ENCODE assay signal across 35 cellular contexts in genomic region chr3:44343421-44343820, GRCh38.
"Had no signal": no experiment of that assay in that cellular context is flagged by ENCODE, and none has a peak within 500 bp of the region (broad histone marks: within the 10 kb centered on the region; RNA-seq: fewer than 3 reads in every experiment).

No MANE protein-coding gene starts in this region.

- H3K9me3 Mint-ChIP-seq: activated B cell treated with CpG ODN at 0.5 μM for 24 hours; activated CD4-positive, alpha-beta memory T cell treated with anti-CD3 and anti-CD28 coated beads, Interleukin-2, amount 10 ng/mL, durations not matched to agents 7 days and 5 days; activated CD4-positive, alpha-beta T cell treated with anti-CD3 and anti-CD28 coated beads, Interleukin-2, amount 10 ng/mL, durations not matched to agents 24 days and 14 days; activated naive CD4-positive, alpha-beta T cell treated with anti-CD3 and anti-CD28 coated beads, Interleukin-2, amount 10 ng/mL, durations not matched to agents 7 days and 5 days; activated naive CD4-positive, alpha-beta T cell treated with anti-CD3 and anti-CD28 coated beads, Interleukin-2, amount 50 U/mL, for 24 hours; activated T-cell treated with anti-CD3 and anti-CD28 coated beads, Interleukin-2, amount 50 U/mL, for 24 hours; activated T-helper 2 cell treated with anti-CD3 and anti-CD28 coated beads, Interferon-gamma antibody, Interleukin-2, Interleukin-4, amounts not matched to agents 10 μg/mL and 5 μg/mL and 100 μg/mL, durations not matched to agents 14 hours and 24 hours and 36 hours; brain; central memory CD8-positive, alpha-beta T cell; T-helper 1 cell treated with Interleukin-12 subunit alpha and Interleukin-12 subunit beta and Interleukin-4 antibody, amounts not matched to agents 30 μg/mL and 1 μg/mL, for 36 hours; T-helper 2 cell treated with Interferon-gamma antibody and Interleukin-4, amounts not matched to agents 5 μg/mL and 100 μg/mL, for 36 hours had no signal

- ATAC-seq: activated CD8-positive, alpha-beta memory T cell treated with anti-CD3 and anti-CD28 coated beads, Interleukin-2, amount 10 ng/mL, durations not matched to agents 7 days and 5 days; activated CD8-positive, alpha-beta T cell treated with anti-CD3 and anti-CD28 coated beads, Interleukin-2, amount 10 ng/mL, durations not matched to agents 7 days and 5 days had no signal

- H3K27ac ChIP-seq: cardiac muscle cell, VCaP had no signal

- H3K4me3 Mint-ChIP-seq: activated B cell treated with CpG ODN at 0.5 μM for 24 hours; activated CD4-positive, alpha-beta memory T cell treated with anti-CD3 and anti-CD28 coated beads, Interleukin-2, amount 10 ng/mL, durations not matched to agents 7 days and 5 days; activated CD4-positive, alpha-beta T cell treated with anti-CD3 and anti-CD28 coated beads, Interleukin-2, amount 10 ng/mL, durations not matched to agents 24 days and 14 days; activated CD8-positive, alpha-beta memory T cell treated with anti-CD3 and anti-CD28 coated beads, Interleukin-2, amount 10 ng/mL, durations not matched to agents 7 days and 5 days; activated CD8-positive, alpha-beta T cell treated with anti-CD3 and anti-CD28 coated beads, Interleukin-2, amount 10 ng/mL, durations not matched to agents 7 days and 5 days; activated naive CD4-positive, alpha-beta T cell treated with anti-CD3 and anti-CD28 coated beads, Interleukin-2, amount 10 ng/mL, durations not matched to agents 7 days and 5 days; activated naive CD4-positive, alpha-beta T cell treated with anti-CD3 and anti-CD28 coated beads, Interleukin-2, amount 50 U/mL, for 24 hours; activated naive CD8-positive, alpha-beta T cell; activated T-cell treated with anti-CD3 and anti-CD28 coated beads, Interleukin-2, amount 50 U/mL, for 24 hours; brain; central memory CD8-positive, alpha-beta T cell; T-helper 1 cell treated with Interleukin-12 subunit alpha and Interleukin-12 subunit beta and Interleukin-4 antibody, amounts not matched to agents 30 μg/mL and 1 μg/mL, for 36 hours; T-helper 2 cell treated with Interferon-gamma antibody and Interleukin-4, amounts not matched to agents 5 μg/mL and 100 μg/mL, for 36 hours had no signal

- H3K36me3 Mint-ChIP-seq: activated naive CD4-positive, alpha-beta T cell treated with anti-CD3 and anti-CD28 coated beads, Interleukin-2, amount 50 U/mL, for 24 hours; activated naive CD8-positive, alpha-beta T cell had no signal

- H3K27me3 ChIP-seq: ascending aorta, cardiac muscle cell had no signal

- H3K36me3 ChIP-seq: ascending aorta, cardiac muscle cell had no signal

- H3K27ac Mint-ChIP-seq: activated B cell treated with CpG ODN at 0.5 μM for 24 hours; activated CD4-positive, alpha-beta memory T cell treated with anti-CD3 and anti-CD28 coated beads, Interleukin-2, amount 10 ng/mL, durations not matched to agents 7 days and 5 days; activated CD4-positive, alpha-beta T cell treated with anti-CD3 and anti-CD28 coated beads, Interleukin-2, amount 10 ng/mL, durations not matched to agents 24 days and 14 days; activated CD8-positive, alpha-beta memory T cell treated with anti-CD3 and anti-CD28 coated beads, Interleukin-2, amount 10 ng/mL, durations not matched to agents 7 days and 5 days; activated CD8-positive, alpha-beta T cell treated with anti-CD3 and anti-CD28 coated beads, Interleukin-2, amount 10 ng/mL, durations not matched to agents 7 days and 5 days; activated naive CD4-positive, alpha-beta T cell treated with anti-CD3 and anti-CD28 coated beads, Interleukin-2, amount 10 ng/mL, durations not matched to agents 7 days and 5 days; activated naive CD4-positive, alpha-beta T cell treated with anti-CD3 and anti-CD28 coated beads, Interleukin-2, amount 50 U/mL, for 24 hours; activated naive CD8-positive, alpha-beta T cell; activated T-cell treated with anti-CD3 and anti-CD28 coated beads, Interleukin-2, amount 50 U/mL, for 24 hours; activated T-helper 2 cell treated with anti-CD3 and anti-CD28 coated beads, Interferon-gamma antibody, Interleukin-2, Interleukin-4, amounts not matched to agents 10 μg/mL and 5 μg/mL and 100 μg/mL, durations not matched to agents 14 hours and 24 hours and 36 hours; brain; T-helper 1 cell treated with Interleukin-12 subunit alpha and Interleukin-12 subunit beta and Interleukin-4 antibody, amounts not matched to agents 30 μg/mL and 1 μg/mL, for 36 hours; T-helper 2 cell treated with Interferon-gamma antibody and Interleukin-4, amounts not matched to agents 5 μg/mL and 100 μg/mL, for 36 hours had no signal

- DNase-seq: activated B cell treated with CpG ODN at 0.5 μM for 24 hours; activated CD4-positive, alpha-beta memory T cell treated with anti-CD3 and anti-CD28 coated beads, Interleukin-2, amount 10 ng/mL, durations not matched to agents 7 days and 5 days; activated CD4-positive, alpha-beta T cell treated with anti-CD3 and anti-CD28 coated beads for 4 hours; activated CD4-positive, alpha-beta T cell treated with anti-CD3 and anti-CD28 coated beads, Interleukin-2, amount 10 ng/mL, durations not matched to agents 24 days and 14 days; activated CD4-positive, alpha-beta T cell treated with anti-CD3 and anti-CD28 coated beads, Interleukin-2, amount 50 U/mL, for 48 hours; activated CD4-positive, CD25-positive, alpha-beta regulatory T cell treated with anti-CD3 and anti-CD28 coated beads, Interleukin-2, amount 50 U/mL, for 72 hours; activated CD8-positive, alpha-beta memory T cell treated with anti-CD3 and anti-CD28 coated beads for 24 hours; activated CD8-positive, alpha-beta memory T cell treated with anti-CD3 and anti-CD28 coated beads, Interleukin-2, amount 10 ng/mL, durations not matched to agents 7 days and 5 days; activated CD8-positive, alpha-beta memory T cell treated with anti-CD3 and anti-CD28 coated beads, Interleukin-2, amount 50 U/mL, for 48 hours; activated CD8-positive, alpha-beta T cell treated with anti-CD3 and anti-CD28 coated beads, Interleukin-2, amount 10 ng/mL, durations not matched to agents 7 days and 5 days; activated effector memory CD4-positive, alpha-beta T cell treated with Interleukin-2 at 50 U/mL for 16 hours; activated gamma-delta T cell; activated naive CD4-positive, alpha-beta T cell treated with anti-CD3 and anti-CD28 coated beads, Interleukin-2, amount 10 ng/mL, durations not matched to agents 7 days and 5 days; activated naive CD4-positive, alpha-beta T cell treated with Interleukin-2 at 50 U/mL for 16 hours; activated T-cell treated with anti-CD3 and anti-CD28 coated beads, Interleukin-2, amount 50 U/mL, for 24 hours; activated T-cell treated with anti-CD3 and anti-CD28 coated beads, Interleukin-2, amount 50 U/mL, for 48 hours; amygdala; anterior cingulate cortex; caudate nucleus; SW 1271; T-helper 1 cell; T-helper 2 cell; T-helper 9 cell had no signal

- FAIRE-seq: bronchial epithelial cell, TTC549 had no signal

- H3K9me3 ChIP-seq: ascending aorta had no signal

- H3K4me3 ChIP-seq: ascending aorta, cardiac muscle cell had no signal

- H3K27me3 Mint-ChIP-seq: activated B cell treated with CpG ODN at 0.5 μM for 24 hours; activated CD4-positive, alpha-beta memory T cell treated with anti-CD3 and anti-CD28 coated beads, Interleukin-2, amount 10 ng/mL, durations not matched to agents 7 days and 5 days; activated CD4-positive, alpha-beta T cell treated with anti-CD3 and anti-CD28 coated beads, Interleukin-2, amount 10 ng/mL, durations not matched to agents 24 days and 14 days; activated CD8-positive, alpha-beta memory T cell treated with anti-CD3 and anti-CD28 coated beads, Interleukin-2, amount 10 ng/mL, durations not matched to agents 7 days and 5 days; activated naive CD4-positive, alpha-beta T cell treated with anti-CD3 and anti-CD28 coated beads, Interleukin-2, amount 10 ng/mL, durations not matched to agents 7 days and 5 days; activated naive CD4-positive, alpha-beta T cell treated with anti-CD3 and anti-CD28 coated beads, Interleukin-2, amount 50 U/mL, for 24 hours; activated naive CD8-positive, alpha-beta T cell; activated T-cell treated with anti-CD3 and anti-CD28 coated beads, Interleukin-2, amount 50 U/mL, for 24 hours; central memory CD8-positive, alpha-beta T cell had no signal
